14 cellular contexts compared by ENCODE assay signal in the genomic region with DNA sequence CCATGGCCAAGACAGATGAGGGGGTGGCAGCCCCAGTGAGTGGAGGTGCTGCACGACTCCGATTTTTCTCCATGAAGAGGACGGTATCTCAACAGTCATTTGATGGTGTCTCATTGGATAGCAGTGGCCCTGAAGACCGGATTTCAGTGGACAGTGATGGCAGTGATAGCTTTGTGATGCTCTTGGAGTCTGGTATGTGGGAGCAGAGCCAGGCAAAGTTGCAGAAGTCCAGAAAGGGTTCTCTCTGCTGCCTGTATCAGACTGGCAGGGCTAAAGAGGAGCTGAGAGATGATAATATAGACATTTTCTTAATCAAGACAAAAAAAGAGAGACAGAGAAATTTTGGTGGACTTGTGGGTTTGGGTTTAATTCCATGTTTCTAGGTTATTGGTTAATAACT. TPM values are rescaled to one million over a fixed set of nuclear protein-coding genes. Genes with fewer than 3 reads are reported as not detected.
DNase-seq lines count a peak whose midpoint lies in the region; ATAC-seq and TF ChIP-seq lines count a peak whose summit lies in the region.
"Had no signal": no experiment of that assay in that cellular context is flagged by ENCODE, and none has a peak within 500 bp of the region (broad histone marks: within the 10 kb centered on the region; RNA-seq: fewer than 3 reads in every experiment).

No MANE protein-coding gene starts in this region.

- H3K79me2 ChIP-seq in Loucy (ENCODE audit: insufficient read depth, low read length): no peaks in the 10 kb centered on the region

- H3K4me1 ChIP-seq in Loucy (ENCODE audit: insufficient read depth, low read length, poor library complexity, severe bottlenecking) (peaks cover 34% of the 10 kb centered on the region), cardiac muscle cell (ENCODE audit: low read depth) (peaks cover 27% of the 10 kb centered on the region), gastrocnemius medialis (peaks cover 11 to 23% of the 10 kb centered on the region in 2 donors), breast epithelium (no peaks in the 10 kb centered on the region)
- H3K4me1 ChIP-seq: BLaER1 treated with 17β-estradiol and CSF1 and Interleukin-3, amounts not matched to agents 10 nM and 100 nM had no signal

- no peaks in the 10 kb centered on the region for H3K9me3 ChIP-seq in Loucy (ENCODE audit: insufficient read depth, low read depth, low read length)
- H3K9me3 ChIP-seq in cardiac muscle cell (ENCODE audit: low read depth): no peaks in the 10 kb centered on the region
- H3K9me3 ChIP-seq in gastrocnemius medialis: no peaks in the 10 kb centered on the region
- H3K9me3 ChIP-seq in breast epithelium: no peaks in the 10 kb centered on the region
- H3K9me3 ChIP-seq: BLaER1 treated with 17β-estradiol and CSF1 and Interleukin-3, amounts not matched to agents 10 nM and 100 nM had no signal

- ATAC-seq in left ventricle myocardium superior (peak; percentile 37), gastrocnemius medialis (no peak)
- ATAC-seq: GM23338 had no signal

- H3K36me3 ChIP-seq in Loucy (ENCODE audit: insufficient read depth, low read length) (peaks cover 41% of the 10 kb centered on the region), cardiac muscle cell (peaks cover 35% of the 10 kb centered on the region), gastrocnemius medialis (peaks cover 0 to 32% of the 10 kb centered on the region in 2 donors), breast epithelium (no peaks in the 10 kb centered on the region)

- TF ChIP-seq POLR2A in gastrocnemius medialis (IDR thresholded peaks at IDR 0.05) (no peak), breast epithelium (IDR thresholded peaks at IDR 0.05) (no peak)

- no peak overlapping the region for H2AFZ ChIP-seq in Loucy (ENCODE audit: low read length)
- H2AFZ ChIP-seq: GM23338 had no signal

- DNase-seq in cardiac muscle cell (ENCODE audit: low read depth in 1 of 2, low spot score in 1 of 2) (no peak), left ventricle myocardium superior (no peak), gastrocnemius medialis (no peak), breast epithelium (ENCODE audit: low spot score in 2 of 2) (no peak), DMS 273 treated with DMSO at 0.1 percent for 48 hours (lab: John Stamatoyannopoulos, UW) (no peak), NAMALWA (ENCODE audit: low spot score) (no peak)
- DNase-seq: ACHN; Calu3; CD4-positive, alpha-beta T cell; DMS79; H7 had no signal

- intact Hi-C loops in left ventricle myocardium superior (cut with micrococcal nuclease) (no loop called here), gastrocnemius medialis (cut with DNase I; ENCODE audit: low total_unique reads) (no loop called here), breast epithelium (cut with DNase I; ENCODE audit: low total_unique reads) (no loop called here)

- H4K20me1 ChIP-seq in Loucy (ENCODE audit: insufficient read depth, low read length, poor library complexity, severe bottlenecking): no peaks in the 10 kb centered on the region

- peak overlapping the region; percentile 57 for H3K4me2 ChIP-seq in Loucy (ENCODE audit: low read depth, low read length, poor library complexity, severe bottlenecking)
- H3K4me2 ChIP-seq: BLaER1 treated with 17β-estradiol and CSF1 and Interleukin-3, amounts not matched to agents 10 nM and 100 nM; GM23338 had no signal

- H3F3A ChIP-seq in Loucy (ENCODE audit: low read depth): no peaks in the 10 kb centered on the region

- in situ Hi-C loops in gastrocnemius medialis (cut with MboI; ENCODE audit: low sequenced_read_pairs in 4 of 4): no loop called here

- H3K27me3 ChIP-seq in Loucy (ENCODE audit: insufficient read depth, low read length, poor library complexity, severe bottlenecking) (no peaks in the 10 kb centered on the region), cardiac muscle cell (no peaks in the 10 kb centered on the region), gastrocnemius medialis (no peaks in the 10 kb centered on the region), breast epithelium (no peaks in the 10 kb centered on the region)
- H3K27me3 ChIP-seq: BLaER1 treated with 17β-estradiol and CSF1 and Interleukin-3, amounts not matched to agents 10 nM and 100 nM had no signal

- no peak for TF ChIP-seq CTCF in Loucy (conservative IDR thresholded peaks at IDR 0.05; ENCODE audit: low read length)
- TF ChIP-seq CTCF in cardiac muscle cell (IDR thresholded peaks at IDR 0.05; ENCODE audit: low read depth, low read length): no peak
- TF ChIP-seq CTCF in gastrocnemius medialis (IDR thresholded peaks at IDR 0.05 in 4 of 5, conservative IDR thresholded peaks at IDR 0.05 in 1 of 5): no peak
- TF ChIP-seq CTCF in breast epithelium (IDR thresholded peaks at IDR 0.05): no peak

- H3K27ac ChIP-seq in cardiac muscle cell (peak overlapping the region; percentile 87), gastrocnemius medialis (peak overlapping the region; percentile 55 to 79 (median 73)), breast epithelium (no peak overlapping the region)
- H3K27ac ChIP-seq: BLaER1 treated with 17β-estradiol and CSF1 and Interleukin-3, amounts not matched to agents 10 nM and 100 nM had no signal

- peak overlapping the region; percentile 37 for H3K9ac ChIP-seq in Loucy (ENCODE audit: low read depth, low read length, poor library complexity, severe bottlenecking)

- H3K9me2 ChIP-seq in Loucy (replicated peaks; ENCODE audit: low read depth, low read length): no peaks in the 10 kb centered on the region

- no peak overlapping the region for H3K4me3 ChIP-seq in Loucy (ENCODE audit: low read length, poor library complexity, severe bottlenecking)
- no peak overlapping the region for H3K4me3 ChIP-seq in cardiac muscle cell
- H3K4me3 ChIP-seq in gastrocnemius medialis: no peak overlapping the region
- no peak overlapping the region for H3K4me3 ChIP-seq in breast epithelium
- H3K4me3 ChIP-seq: BLaER1 treated with 17β-estradiol and CSF1 and Interleukin-3, amounts not matched to agents 10 nM and 100 nM; GM23338 had no signal

RNA-seq across cellular contexts. Expression of a gene that starts 23.8 kb away (rescaled TPM):
- total RNA-seq in cardiac muscle cell (25.8 and 30.3 TPM in 2 replicates), left ventricle myocardium superior (18.9 TPM), gastrocnemius medialis (10 to 100 TPM; 23.2 to 32.6 (median 24.0) TPM), breast epithelium (10 to 100 TPM; 17.4 to 24.2 (median 19.3) TPM)
- polyA plus RNA-seq in cardiac muscle cell: 39.9 and 45.3 TPM in 2 replicates

RNA-seq across cellular contexts. Expression of a gene that starts 25.0 kb away (rescaled TPM):
- 18.6 and 27.2 TPM in 2 replicates for total RNA-seq in cardiac muscle cell
- 11.3 and 21.5 TPM in 2 replicates for polyA plus RNA-seq in cardiac muscle cell
- total RNA-seq in left ventricle myocardium superior: 29.1 TPM
- 1 to 10 TPM; 5.3 to 8.6 (median 7.0) TPM for total RNA-seq in gastrocnemius medialis
- total RNA-seq in breast epithelium: 10 to 100 TPM; 18.2 to 26.5 (median 23.4) TPM

Comparison
In these comparisons a context has a peak if more than half of its experiments do, and no peak if none do; other contexts are left out.
1. H3K27ac ChIP-seq: peak in cardiac muscle cell (single experiment) and gastrocnemius medialis (4 of 4); none in breast epithelium (0 of 2).